ENCODE assay signal across 14 cellular contexts in the genomic region with DNA sequence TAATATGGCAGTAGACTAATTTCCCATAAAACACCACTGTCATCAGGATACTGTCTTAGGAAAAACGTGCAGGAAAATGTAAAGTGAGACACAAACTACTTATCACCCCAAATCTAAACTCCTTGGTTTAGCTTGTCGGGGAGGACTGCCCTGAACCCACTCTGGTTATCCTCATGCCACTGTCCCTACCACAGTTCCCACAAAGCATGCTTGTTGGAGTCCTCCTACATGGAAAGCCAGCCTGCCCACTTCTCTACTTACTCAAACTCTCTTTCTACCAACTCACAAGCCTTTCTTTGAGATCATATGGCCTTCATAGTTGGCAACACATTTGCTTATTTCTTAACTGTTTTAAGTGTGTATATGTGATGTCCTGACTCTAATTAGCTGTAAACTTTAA.
DNase-seq lines count a peak whose midpoint lies in the region; ATAC-seq and TF ChIP-seq lines count a peak whose summit lies in the region.
"Had no signal": no experiment of that assay in that cellular context is flagged by ENCODE, and none has a peak within 500 bp of the region (broad histone marks: within the 10 kb centered on the region; RNA-seq: fewer than 3 reads in every experiment).

No MANE protein-coding gene starts in this region.

- ATAC-seq in stimulated activated naive CD8-positive, alpha-beta T cell treated with anti-CD3 and anti-CD28 coated beads, Interleukin-15, amount 100 ng/mL, for 72 hours = no peak
- ATAC-seq: GM12878 had no signal

- no peak overlapping the region for H3K4me3 Mint-ChIP-seq in stimulated activated naive CD8-positive, alpha-beta T cell treated with anti-CD3 and anti-CD28 coated beads, Interleukin-15, Interleukin-2, amounts not matched to agents 100 ng/mL and 50 ng/mL, for 24 hours
- no peak overlapping the region for H3K4me3 Mint-ChIP-seq in stimulated activated naive CD8-positive, alpha-beta T cell treated with anti-CD3 and anti-CD28 coated beads, Interleukin-15, amount 100 ng/mL, for 72 hours
- no peak overlapping the region for H3K4me3 Mint-ChIP-seq in activated T-helper 2 cell treated with anti-CD3 and anti-CD28 coated beads, Interferon-gamma antibody, Interleukin-2, Interleukin-4, amounts not matched to agents 10 μg/mL and 5 μg/mL and 100 μg/mL, durations not matched to agents 14 hours and 24 hours and 36 hours (ENCODE audit: low read depth)
- no peak overlapping the region for H3K4me3 Mint-ChIP-seq in nephron progenitor cell
- H3K4me3 Mint-ChIP-seq: CD8-positive, alpha-beta memory T cell had no signal

- no peak for TF ChIP-seq CTCF in nephron progenitor cell (IDR thresholded peaks at IDR 0.05)

- H3K9me3 Mint-ChIP-seq in stimulated activated naive CD8-positive, alpha-beta T cell treated with anti-CD3 and anti-CD28 coated beads, Interleukin-15, Interleukin-2, amounts not matched to agents 100 ng/mL and 50 ng/mL, for 24 hours = no peaks in the 10 kb centered on the region
- peaks cover 0 to 4% of the 10 kb centered on the region in 2 donors for H3K9me3 Mint-ChIP-seq in stimulated activated naive CD8-positive, alpha-beta T cell treated with anti-CD3 and anti-CD28 coated beads, Interleukin-15, amount 100 ng/mL, for 72 hours
- no peaks in the 10 kb centered on the region for H3K9me3 Mint-ChIP-seq in activated T-helper 2 cell treated with anti-CD3 and anti-CD28 coated beads, Interferon-gamma antibody, Interleukin-2, Interleukin-4, amounts not matched to agents 10 μg/mL and 5 μg/mL and 100 μg/mL, durations not matched to agents 14 hours and 24 hours and 36 hours
- H3K9me3 Mint-ChIP-seq in nephron progenitor cell = no peaks in the 10 kb centered on the region
- H3K9me3 Mint-ChIP-seq: CD8-positive, alpha-beta memory T cell had no signal

- H3K27me3 Mint-ChIP-seq in stimulated activated naive CD8-positive, alpha-beta T cell treated with anti-CD3 and anti-CD28 coated beads, Interleukin-15, Interleukin-2, amounts not matched to agents 100 ng/mL and 50 ng/mL, for 24 hours = no peaks in the 10 kb centered on the region
- H3K27me3 Mint-ChIP-seq in stimulated activated naive CD8-positive, alpha-beta T cell treated with anti-CD3 and anti-CD28 coated beads, Interleukin-15, amount 100 ng/mL, for 72 hours = no peaks in the 10 kb centered on the region
- H3K27me3 Mint-ChIP-seq in activated T-helper 2 cell treated with anti-CD3 and anti-CD28 coated beads, Interferon-gamma antibody, Interleukin-2, Interleukin-4, amounts not matched to agents 10 μg/mL and 5 μg/mL and 100 μg/mL, durations not matched to agents 14 hours and 24 hours and 36 hours (ENCODE audit: low read depth) = no peaks in the 10 kb centered on the region
- no peaks in the 10 kb centered on the region for H3K27me3 Mint-ChIP-seq in nephron progenitor cell (ENCODE audit: low read depth, poor library complexity)

- intact Hi-C loops in activated T-helper 2 cell treated with anti-CD3 and anti-CD28 coated beads, Interferon-gamma antibody, Interleukin-2, Interleukin-4, amounts not matched to agents 10 μg/mL and 5 μg/mL and 100 μg/mL, durations not matched to agents 14 hours and 24 hours and 36 hours (cut with micrococcal nuclease) = loop anchor here (5.0 kb wide), 1 partner anchor 464 kb away; a partner anchor contains a TSS

- DNase-seq in stimulated activated naive CD8-positive, alpha-beta T cell treated with anti-CD3 and anti-CD28 coated beads, Interleukin-15, amount 100 ng/mL, for 72 hours = no peak
- DNase-seq in activated T-helper 2 cell treated with anti-CD3 and anti-CD28 coated beads, Interferon-gamma antibody, Interleukin-2, Interleukin-4, amounts not matched to agents 10 μg/mL and 5 μg/mL and 100 μg/mL, durations not matched to agents 14 hours and 24 hours and 36 hours (ENCODE audit: low spot score) = no peak
- peak; percentile 44 for DNase-seq in myocyte (ENCODE audit: low read depth)
- no peak for DNase-seq in amygdala (lab: John Stamatoyannopoulos, UW)
- DNase-seq in nephron progenitor cell = no peak
- no peak for DNase-seq in putamen (ENCODE audit: low spot score)
- DNase-seq: CD8-positive, alpha-beta memory T cell; DMS53; EL; NCI-H1105 treated with DMSO at 0.1 percent for 48 hours; NCI-H1694; Peyer's patch had no signal

- H3K36me3 Mint-ChIP-seq in stimulated activated naive CD8-positive, alpha-beta T cell treated with anti-CD3 and anti-CD28 coated beads, Interleukin-15, Interleukin-2, amounts not matched to agents 100 ng/mL and 50 ng/mL, for 24 hours (ENCODE audit: low read depth) = peaks cover 40% of the 10 kb centered on the region
- H3K36me3 Mint-ChIP-seq in activated T-helper 2 cell treated with anti-CD3 and anti-CD28 coated beads, Interferon-gamma antibody, Interleukin-2, Interleukin-4, amounts not matched to agents 10 μg/mL and 5 μg/mL and 100 μg/mL, durations not matched to agents 14 hours and 24 hours and 36 hours (ENCODE audit: low read depth) = peaks cover 24% of the 10 kb centered on the region
- peaks cover 70% of the 10 kb centered on the region for H3K36me3 Mint-ChIP-seq in nephron progenitor cell (ENCODE audit: low read depth)

- peaks cover 56% of the 10 kb centered on the region for H3K4me1 Mint-ChIP-seq in stimulated activated naive CD8-positive, alpha-beta T cell treated with anti-CD3 and anti-CD28 coated beads, Interleukin-15, Interleukin-2, amounts not matched to agents 100 ng/mL and 50 ng/mL, for 24 hours (ENCODE audit: low read depth)
- peaks cover 52% of the 10 kb centered on the region for H3K4me1 Mint-ChIP-seq in stimulated activated naive CD8-positive, alpha-beta T cell treated with anti-CD3 and anti-CD28 coated beads, Interleukin-15, amount 100 ng/mL, for 72 hours
- peaks cover 49% of the 10 kb centered on the region for H3K4me1 Mint-ChIP-seq in activated T-helper 2 cell treated with anti-CD3 and anti-CD28 coated beads, Interferon-gamma antibody, Interleukin-2, Interleukin-4, amounts not matched to agents 10 μg/mL and 5 μg/mL and 100 μg/mL, durations not matched to agents 14 hours and 24 hours and 36 hours (ENCODE audit: low read depth)
- H3K4me1 Mint-ChIP-seq in nephron progenitor cell = no peaks in the 10 kb centered on the region

- peak overlapping the region; percentile 53 for H3K27ac Mint-ChIP-seq in stimulated activated naive CD8-positive, alpha-beta T cell treated with anti-CD3 and anti-CD28 coated beads, Interleukin-15, Interleukin-2, amounts not matched to agents 100 ng/mL and 50 ng/mL, for 24 hours
- H3K27ac Mint-ChIP-seq in stimulated activated naive CD8-positive, alpha-beta T cell treated with anti-CD3 and anti-CD28 coated beads, Interleukin-15, amount 100 ng/mL, for 72 hours = no peak overlapping the region
- peak overlapping the region; percentile 8 for H3K27ac Mint-ChIP-seq in activated T-helper 2 cell treated with anti-CD3 and anti-CD28 coated beads, Interferon-gamma antibody, Interleukin-2, Interleukin-4, amounts not matched to agents 10 μg/mL and 5 μg/mL and 100 μg/mL, durations not matched to agents 14 hours and 24 hours and 36 hours
- no peak overlapping the region for H3K27ac Mint-ChIP-seq in nephron progenitor cell

Comparison
In these comparisons a context has a peak if more than half of its experiments do, and no peak if none do; other contexts are left out.
1. H3K27ac Mint-ChIP-seq: peak in stimulated activated naive CD8-positive, alpha-beta T cell treated with anti-CD3 and anti-CD28 coated beads, Interleukin-15, Interleukin-2, amounts not matched to agents 100 ng/mL and 50 ng/mL, for 24 hours (single experiment) and activated T-helper 2 cell treated with anti-CD3 and anti-CD28 coated beads, Interferon-gamma antibody, Interleukin-2, Interleukin-4, amounts not matched to agents 10 μg/mL and 5 μg/mL and 100 μg/mL, durations not matched to agents 14 hours and 24 hours and 36 hours (single experiment); none in stimulated activated naive CD8-positive, alpha-beta T cell treated with anti-CD3 and anti-CD28 coated beads, Interleukin-15, amount 100 ng/mL, for 72 hours (0 of 2) and nephron progenitor cell (single experiment).